Comparison of ENCODE assay signal across 8 cellular contexts in the genomic region with DNA sequence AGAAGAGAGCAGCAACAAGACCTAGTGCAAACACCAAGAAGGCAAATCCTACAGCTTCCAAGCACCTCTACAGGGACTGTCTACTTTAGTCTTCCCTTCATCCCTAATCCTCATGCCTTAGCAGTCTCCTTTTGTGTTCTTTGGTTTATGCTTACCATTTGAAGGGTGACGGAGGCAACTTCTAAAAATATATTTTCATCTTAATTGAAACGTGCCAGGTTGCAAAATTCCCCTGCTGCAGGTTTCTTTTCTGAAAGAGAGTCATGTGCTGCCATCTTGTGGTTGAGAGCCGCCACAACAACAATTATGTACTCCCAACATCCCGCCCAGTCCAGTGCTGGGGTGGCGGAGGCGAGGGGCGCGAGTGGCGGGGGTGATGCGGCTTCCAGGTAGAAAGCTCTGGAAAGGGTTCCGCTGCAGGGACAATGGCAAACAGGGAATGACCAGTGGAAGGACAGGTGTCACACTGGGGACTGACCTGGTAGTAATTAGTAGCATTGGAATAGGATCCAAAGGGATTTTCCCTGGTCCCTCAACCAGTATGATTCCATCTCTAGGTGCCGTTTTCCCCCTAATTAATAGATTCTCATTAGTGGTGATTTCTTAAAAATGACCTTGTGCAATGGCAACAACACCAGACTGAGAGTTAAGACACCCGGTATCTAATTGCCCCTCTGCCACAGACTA.
A peak's percentile ranks its signal among the peaks of the same experiment; 100 is the strongest.
DNase-seq lines count a peak whose midpoint lies in the region; ATAC-seq and TF ChIP-seq lines count a peak whose summit lies in the region.

No MANE protein-coding gene starts in this region.

- H3K36me3 Mint-ChIP-seq in activated T-helper 17 cell treated with anti-CD3 and anti-CD28 coated beads, Interleukin-2, amount 50 U/mL, for 72 hours (ENCODE audit: low read depth): no peaks in the 10 kb centered on the region

- no peak overlapping the region for H3K27ac ChIP-seq in neutrophil
- no peak overlapping the region for H3K27ac ChIP-seq in stomach

- H3K4me1 Mint-ChIP-seq in activated T-helper 17 cell treated with anti-CD3 and anti-CD28 coated beads, Interleukin-2, amount 50 U/mL, for 72 hours: peaks cover 9% of the 10 kb centered on the region

- no peak overlapping the region for H3K27ac Mint-ChIP-seq in activated T-helper 17 cell treated with anti-CD3 and anti-CD28 coated beads, Interleukin-2, amount 50 U/mL, for 72 hours

- H3K4me3 ChIP-seq in fibroblast of villous mesenchyme (ENCODE audit: low read depth, low read length) (no peak overlapping the region), neutrophil (ENCODE audit: low read depth in 1 of 2, low read length in 1 of 2) (no peak overlapping the region), stomach (no peak overlapping the region)

- H3K9me3 ChIP-seq in neutrophil (no peaks in the 10 kb centered on the region), stomach (no peaks in the 10 kb centered on the region)

- TF ChIP-seq CTCF in GM10248 (IDR thresholded peaks at IDR 0.05; ENCODE audit: control extremely low read depth, extremely low read depth, low read depth, missing control alignments) (peak; percentile 67), fibroblast of villous mesenchyme (IDR thresholded peaks at IDR 0.05; ENCODE audit: insufficient read depth, low read depth, low read length) (peak; percentile 84), neutrophil (IDR thresholded peaks at IDR 0.05) (peak; percentile 89), stomach (IDR thresholded peaks at IDR 0.05) (peak in 5 of 7 experiments; percentile 43 to 86 (median 77))

- intact Hi-C loops in stomach (cut with DNase I; ENCODE audit: low total_unique reads): no loop called here

- H3K36me3 ChIP-seq in neutrophil: no peaks in the 10 kb centered on the region
- no peaks in the 10 kb centered on the region for H3K36me3 ChIP-seq in stomach

- H3K4me3 Mint-ChIP-seq in activated T-helper 17 cell treated with anti-CD3 and anti-CD28 coated beads, Interleukin-2, amount 50 U/mL, for 72 hours: peak overlapping the region; percentile 16

- no peak for TF ChIP-seq POLR2A in stomach (IDR thresholded peaks at IDR 0.05)

- H3K27me3 ChIP-seq in neutrophil: peaks cover 54% of the 10 kb centered on the region
- peaks cover 0 to 6% (median 0%) of the 10 kb centered on the region in 3 donors for H3K27me3 ChIP-seq in stomach

- DNase-seq in GM10248 (ENCODE audit: extremely low spot score): peak; percentile 73
- DNase-seq in Kasumi-1 (lab: John Stamatoyannopoulos, UW): peak; percentile 63 to 71
- DNase-seq in RPMI7951 (ENCODE audit: low read depth): peak; percentile 55
- DNase-seq in fibroblast of villous mesenchyme (ENCODE audit: low read depth): peak; percentile 69
- peak; percentile 81 for DNase-seq in stomach

- H3K9me3 Mint-ChIP-seq in activated T-helper 17 cell treated with anti-CD3 and anti-CD28 coated beads, Interleukin-2, amount 50 U/mL, for 72 hours: peaks cover 2% of the 10 kb centered on the region

- 5 to 10% (median 8%) methylated on average over 10 to 13 of the region's 13 CpGs for WGBS in stomach, 5 donors

- TF ChIP-seq EP300 in stomach (IDR thresholded peaks at IDR 0.05): no peak

- POLR2A ChIA-PET in GM10248 (lab: Yijun Ruan, JAX): no interaction called here

- peaks cover 12% of the 10 kb centered on the region for H3K27me3 Mint-ChIP-seq in activated T-helper 17 cell treated with anti-CD3 and anti-CD28 coated beads, Interleukin-2, amount 50 U/mL, for 72 hours

- H3K4me1 ChIP-seq in neutrophil (ENCODE audit: control insufficient read depth in 1 of 2, insufficient read depth in 1 of 2, low read depth in 1 of 2, low read length in 1 of 2): peaks cover 6 to 7% of the 10 kb centered on the region in 2 experiments
- peaks cover 0 to 8% (median 4%) of the 10 kb centered on the region in 4 donors for H3K4me1 ChIP-seq in stomach

- ATAC-seq in activated T-helper 17 cell treated with anti-CD3 and anti-CD28 coated beads, Interleukin-2, amount 50 U/mL, for 72 hours (replicated peaks): peak; percentile 55
- no peak for ATAC-seq in GM21526 (IDR thresholded peaks at IDR 0.05; ENCODE audit: low FRiP score, unreplicated experiment)

- CTCF ChIA-PET in GM10248 (lab: Yijun Ruan, JAX): interaction anchor here (0.7 to 7.6 kb wide), 39 partner anchors 8 to 999 kb away, joined by 3 to 99 read pairs (median 3); no protein-coding TSS in a partner anchor
